In the genomic region with DNA sequence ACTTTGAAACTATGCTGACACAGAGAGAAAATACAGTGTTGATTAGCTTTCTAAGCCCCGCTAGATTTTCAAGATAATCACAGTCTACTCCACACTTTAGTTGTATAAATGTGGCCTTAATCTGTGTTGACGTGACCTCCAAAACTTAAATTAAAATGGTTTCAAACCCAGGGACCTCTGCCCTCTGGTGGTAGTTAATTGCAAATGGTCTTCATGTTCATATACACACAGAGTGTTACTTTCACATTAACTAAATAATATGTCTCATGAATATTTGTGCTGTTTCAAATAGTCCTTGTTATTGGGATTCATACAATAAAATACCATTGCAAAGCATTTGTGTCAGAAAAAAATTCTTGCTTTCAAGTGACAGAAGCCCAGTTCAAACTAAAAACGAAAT, we compare ENCODE assay signal across 10 cellular contexts.
DNase-seq lines count a peak whose midpoint lies in the region; ATAC-seq and TF ChIP-seq lines count a peak whose summit lies in the region.
"Had no signal": no experiment of that assay in that cellular context is flagged by ENCODE, and none has a peak within 500 bp of the region (broad histone marks: within the 10 kb centered on the region; RNA-seq: fewer than 3 reads in every experiment).

No MANE protein-coding gene starts in this region.

- H3K36me3 ChIP-seq in OCI-LY7 (ENCODE audit: insufficient read depth, low read length) (no peaks in the 10 kb centered on the region), gastroesophageal sphincter (no peaks in the 10 kb centered on the region), testis (ENCODE audit: low read depth, missing control alignments) (no peaks in the 10 kb centered on the region), stomach (no peaks in the 10 kb centered on the region)

- H3K27me3 ChIP-seq in gastroesophageal sphincter, result no peaks in the 10 kb centered on the region
- H3K27me3 ChIP-seq in testis, result no peaks in the 10 kb centered on the region
- no peaks in the 10 kb centered on the region for H3K27me3 ChIP-seq in stomach

- TF ChIP-seq POLR2A in gastroesophageal sphincter (IDR thresholded peaks at IDR 0.05) (no peak), testis (IDR thresholded peaks at IDR 0.05) (no peak), stomach (IDR thresholded peaks at IDR 0.05) (no peak)

- DNase-seq in AG09309 (ENCODE audit: low read depth) (no peak), OCI-LY7 (ENCODE audit: low spot score) (peak; percentile 4), fibroblast of mammary gland (ENCODE audit: low read depth) (peak; percentile 25), SW 1271 (lab: John Stamatoyannopoulos, UW) (no peak), testis (no peak), stomach (no peak)
- DNase-seq: posterior cingulate gyrus, substantia nigra had no signal

- CTCF ChIA-PET in OCI-LY7 (lab: Charles Lee; ENCODE audit: unreplicated experiment), result no interaction called here

- H3K27ac ChIP-seq in OCI-LY7 (ENCODE audit: low read depth, low read length, poor library complexity, severe bottlenecking), result no peak overlapping the region
- H3K27ac ChIP-seq in gastroesophageal sphincter, result no peak overlapping the region
- H3K27ac ChIP-seq in testis, result no peak overlapping the region
- H3K27ac ChIP-seq in stomach, result no peak overlapping the region

- ATAC-seq in GM18867 (IDR thresholded peaks at IDR 0.05; ENCODE audit: unreplicated experiment), result peak; percentile 79
- no peak for ATAC-seq in gastroesophageal sphincter

- H3K4me3 ChIP-seq in AG09309 (ENCODE audit: control insufficient read depth, low read depth, low read length), result no peak overlapping the region
- H3K4me3 ChIP-seq in OCI-LY7 (ENCODE audit: low read depth, low read length, poor library complexity, severe bottlenecking), result no peak overlapping the region
- no peak overlapping the region for H3K4me3 ChIP-seq in fibroblast of mammary gland (ENCODE audit: control insufficient read depth, low read depth, low read length)
- H3K4me3 ChIP-seq in gastroesophageal sphincter, result no peak overlapping the region
- no peak overlapping the region for H3K4me3 ChIP-seq in testis
- no peak overlapping the region for H3K4me3 ChIP-seq in stomach

- intact Hi-C loops in OCI-LY7 (cut with micrococcal nuclease; ENCODE audit: unreplicated experiment), result no loop called here
- intact Hi-C loops in testis (cut with DNase I; ENCODE audit: low total_unique reads), result no loop called here
- intact Hi-C loops in stomach (cut with DNase I; ENCODE audit: low total_unique reads), result no loop called here

- no peaks in the 10 kb centered on the region for H4K20me1 ChIP-seq in OCI-LY7 (ENCODE audit: insufficient read depth, low read length)

- BruUV-seq in OCI-LY7 (replicated peaks; lab: Mats Ljungman, UMichigan), result no TSS peak

- H3K4me2 ChIP-seq in OCI-LY7 (ENCODE audit: low read length), result no peak overlapping the region

- no peaks in the 10 kb centered on the region for H3K4me1 ChIP-seq in OCI-LY7 (ENCODE audit: insufficient read depth, low read length, poor library complexity, severe bottlenecking)
- no peaks in the 10 kb centered on the region for H3K4me1 ChIP-seq in gastroesophageal sphincter
- H3K4me1 ChIP-seq in testis, result no peaks in the 10 kb centered on the region
- H3K4me1 ChIP-seq in stomach, result no peaks in the 10 kb centered on the region

- no peak overlapping the region for H2AFZ ChIP-seq in OCI-LY7 (ENCODE audit: low read length)

- 36 to 49% methylated on average over 2 to 3 of the region's 3 CpGs for WGBS in gastroesophageal sphincter (ENCODE audit: low coverage in 1 of 2), 2 donors
- WGBS in testis, 2 donors, result 69 to 76% methylated on average over 3 of the region's 3 CpGs
- WGBS in stomach, 5 donors, result 29 to 42% (median 41%) methylated on average over 3 of the region's 3 CpGs

- no peaks in the 10 kb centered on the region for H3K9me2 ChIP-seq in OCI-LY7 (ENCODE audit: insufficient read depth, low read length)

- H3K9me3 ChIP-seq in OCI-LY7 (ENCODE audit: low read length) (no peaks in the 10 kb centered on the region), gastroesophageal sphincter (no peaks in the 10 kb centered on the region), testis (no peaks in the 10 kb centered on the region), stomach (no peaks in the 10 kb centered on the region)

- TF ChIP-seq CTCF in AG09309 (IDR thresholded peaks at IDR 0.05; ENCODE audit: control insufficient read depth, insufficient read depth, low read depth, low read length, missing control alignments) (peak; percentile 45), OCI-LY7 (conservative IDR thresholded peaks at IDR 0.05; ENCODE audit: low read length) (peak; percentile 78), fibroblast of mammary gland (conservative IDR thresholded peaks at IDR 0.05; ENCODE audit: control insufficient read depth, insufficient read depth, low read depth, low read length) (peak; percentile 59), gastroesophageal sphincter (IDR thresholded peaks at IDR 0.05) (no peak), testis (IDR thresholded peaks at IDR 0.05) (no peak), stomach (IDR thresholded peaks at IDR 0.05) (peak in 3 of 7 experiments; percentile 16 to 24 (median 22))

- TF ChIP-seq EP300 in gastroesophageal sphincter (IDR thresholded peaks at IDR 0.05) (no peak), stomach (IDR thresholded peaks at IDR 0.05) (no peak)

- POLR2A ChIA-PET in OCI-LY7 (lab: Charles Lee), result no interaction called here

- H3K79me2 ChIP-seq in OCI-LY7 (ENCODE audit: insufficient read depth, low read depth, low read length), result no peaks in the 10 kb centered on the region

Comparison
In these comparisons a context has a peak if more than half of its experiments do, and no peak if none do; other contexts are left out.
1. DNase-seq: peak in OCI-LY7 (single experiment) and fibroblast of mammary gland (single experiment); none in AG09309 (single experiment), SW 1271 (0 of 2), testis (single experiment) and stomach (single experiment).
2. CTCF ChIP-seq: peak in AG09309 (single experiment), OCI-LY7 (single experiment) and fibroblast of mammary gland (single experiment); none in gastroesophageal sphincter (0 of 4) and testis (0 of 3).